Comparison of ENCODE assay signal across 16 cellular contexts in the genomic region with DNA sequence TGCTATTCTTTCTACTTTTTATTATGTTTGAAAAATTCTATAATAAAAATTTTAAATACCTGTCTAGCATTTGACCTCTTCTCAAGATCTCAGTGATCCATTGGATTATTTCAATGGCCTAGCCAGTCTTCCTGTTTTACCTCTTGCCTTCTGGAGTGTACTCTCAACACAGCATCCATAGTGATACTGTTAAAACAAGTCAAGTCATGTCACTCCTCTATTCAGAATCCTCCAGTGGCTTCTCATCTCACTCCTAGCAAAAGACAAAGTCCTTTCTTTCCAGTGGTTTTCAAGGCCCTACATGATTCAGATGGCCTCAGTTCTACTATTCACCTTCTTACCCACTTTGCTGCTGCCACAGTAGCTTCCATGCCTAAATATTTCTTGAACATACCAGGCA. TPM values are rescaled to one million over a fixed set of nuclear protein-coding genes. Genes with fewer than 3 reads are reported as not detected.
DNase-seq lines count a peak whose midpoint lies in the region; ATAC-seq, FAIRE-seq and TF ChIP-seq lines count a peak whose summit lies in the region.
"Had no signal": no experiment of that assay in that cellular context is flagged by ENCODE, and none has a peak within 500 bp of the region (broad histone marks: within the 10 kb centered on the region; RNA-seq: fewer than 3 reads in every experiment).

No MANE protein-coding gene starts in this region.

- BruUV-seq in MCF 10A (replicated peaks; lab: Mats Ljungman, UMichigan) (no TSS peak), HepG2 (replicated peaks; lab: Mats Ljungman, UMichigan) (no TSS peak)

- H3K4me1 ChIP-seq in breast epithelium, result no peaks in the 10 kb centered on the region
- H3K4me1 ChIP-seq in HepG2 (ENCODE audit: insufficient read depth, low read length), result peaks cover 31% of the 10 kb centered on the region
- no peaks in the 10 kb centered on the region for H3K4me1 ChIP-seq in MM.1S (ENCODE audit: low read length)

- no peaks in the 10 kb centered on the region for H4K20me1 ChIP-seq in HepG2 (ENCODE audit: insufficient read depth, low read length)
- H4K20me1 ChIP-seq in MM.1S (ENCODE audit: insufficient read depth, low read length), result no peaks in the 10 kb centered on the region

- H3K4me3 Mint-ChIP-seq in MCF 10A (ENCODE audit: unreplicated experiment), result peak overlapping the region; percentile 87
- H3K4me3 Mint-ChIP-seq in WTC11, result peak overlapping the region; percentile 38

- TF ChIP-seq CTCF in MCF 10A (IDR thresholded peaks at IDR 0.05; ENCODE audit: unreplicated experiment) (no peak), breast epithelium (IDR thresholded peaks at IDR 0.05) (no peak), WTC11 (IDR thresholded peaks at IDR 0.05) (no peak), HepG2 (CRISPR knock-in tag; IDR thresholded peaks at IDR 0.05) (no peak), MM.1S (IDR thresholded peaks at IDR 0.05; ENCODE audit: low read length) (no peak)

- FAIRE-seq in HepG2 (lab: Jason Lieb, UNC) (no peak), GM12892 (lab: Jason Lieb, UNC) (no peak)

- H3K36me3 ChIP-seq in breast epithelium, result peaks cover 6% of the 10 kb centered on the region
- H3K36me3 ChIP-seq in HepG2 (replicated peaks in 1 of 2; ENCODE audit: control insufficient read depth in 1 of 2, insufficient read depth in 2 of 2, low read length in 2 of 2), result peaks cover 6 to 16% of the 10 kb centered on the region in 2 experiments; a peak in 4 of 5 replicates
- H3K36me3 ChIP-seq in MM.1S (replicated peaks; ENCODE audit: insufficient read depth, low read length), result no peaks in the 10 kb centered on the region

- H3K4me1 Mint-ChIP-seq in MCF 10A (ENCODE audit: insufficient read depth, unreplicated experiment), result peaks cover 16% of the 10 kb centered on the region
- H3K4me1 Mint-ChIP-seq in WTC11, result peaks cover 17% of the 10 kb centered on the region

- no peak for TF ChIP-seq RAD21 in HepG2 (CRISPR knock-in tag; IDR thresholded peaks at IDR 0.05)

- no peaks in the 10 kb centered on the region for H3K27me3 ChIP-seq in breast epithelium
- H3K27me3 ChIP-seq in HepG2 (ENCODE audit: control insufficient read depth in 1 of 2, insufficient read depth in 2 of 2, low read length in 2 of 2), result no peaks in the 10 kb centered on the region
- H3K27me3 ChIP-seq in MM.1S (replicated peaks; ENCODE audit: insufficient read depth, low read length), result no peaks in the 10 kb centered on the region

- TF ChIP-seq POLR2A in breast epithelium (IDR thresholded peaks at IDR 0.05), result no peak
- no peak for TF ChIP-seq POLR2A in HepG2 (IDR thresholded peaks at IDR 0.05; ENCODE audit: insufficient read depth in 1 of 2, low read depth in 2 of 2, low read length in 2 of 2)
- no peak for TF ChIP-seq POLR2A in GM12892 (IDR thresholded peaks at IDR 0.05; ENCODE audit: low read depth, low read length)

- H3K9me3 ChIP-seq in breast epithelium (no peaks in the 10 kb centered on the region), HepG2 (ENCODE audit: low read length) (no peaks in the 10 kb centered on the region), MM.1S (replicated peaks; ENCODE audit: insufficient read depth, low read length) (no peaks in the 10 kb centered on the region)
- H3K9me3 ChIP-seq: spleen had no signal

- H3K4me2 ChIP-seq in HepG2 (ENCODE audit: low read depth, low read length) (peak overlapping the region; percentile 23), MM.1S (ENCODE audit: low read depth, low read length) (no peak overlapping the region)

- no peak overlapping the region for H3K27ac ChIP-seq in breast epithelium
- H3K27ac ChIP-seq in HepG2 (ENCODE audit: extremely low read length, insufficient read depth, low read length), result no peak overlapping the region
- no peak overlapping the region for H3K27ac ChIP-seq in MM.1S (ENCODE audit: low read length)
- H3K27ac ChIP-seq: spleen had no signal

- CTCF ChIA-PET in MCF 10A (lab: Yijun Ruan, JAX) (interaction anchor here (0.6 to 0.7 kb wide), 2 partner anchors 51 to 80 kb away, joined by 3 to 4 read pairs; no protein-coding TSS in a partner anchor), WTC11 (lab: Charles Lee) (no interaction called here), HepG2 (lab: Yijun Ruan, JAX; ENCODE audit: low intra/inter-chr PET ratio, low total read pairs) (no interaction called here)

- H3K9me3 Mint-ChIP-seq in MCF 10A (ENCODE audit: unreplicated experiment), result no peaks in the 10 kb centered on the region
- peaks cover 7% of the 10 kb centered on the region for H3K9me3 Mint-ChIP-seq in WTC11
- H3K9me3 Mint-ChIP-seq: T-cell had no signal

- H3K9me2 ChIP-seq in MM.1S (replicated peaks; ENCODE audit: insufficient read depth, low read length), result no peaks in the 10 kb centered on the region

- intact Hi-C loops in MCF 10A (cut with micrococcal nuclease) (no loop called here), breast epithelium (cut with DNase I; ENCODE audit: low total_unique reads) (no loop called here), HepG2 (cut with micrococcal nuclease; ENCODE audit: unreplicated experiment) (no loop called here)

- no peak for ATAC-seq in WTC11
- no peak for ATAC-seq in HepG2
- no peak for ATAC-seq in HG03097 (IDR thresholded peaks at IDR 0.05; ENCODE audit: low FRiP score, unreplicated experiment)
- no peak for ATAC-seq in GM18873 (IDR thresholded peaks at IDR 0.05; ENCODE audit: low FRiP score, unreplicated experiment)
- ATAC-seq: T-cell had no signal

- POLR2A ChIA-PET in MCF 10A (lab: Yijun Ruan, JAX), result interaction anchor here (0.6 to 4.1 kb wide), 7 partner anchors 10 to 102 kb away, joined by 3 to 45 read pairs (median 5); a partner anchor contains a TSS
- POLR2A ChIA-PET in WTC11 (lab: Charles Lee), result interaction anchor here (0.6 kb wide), 1 partner anchor 10 kb away, joined by 4 read pairs; no protein-coding TSS in a partner anchor
- POLR2A ChIA-PET in HepG2 (lab: Yijun Ruan, JAX), result no interaction called here

- H2AFZ ChIP-seq in HepG2 (ENCODE audit: low read length) (no peak overlapping the region), MM.1S (ENCODE audit: low read length) (no peak overlapping the region)

- H3K79me2 ChIP-seq in HepG2 (ENCODE audit: insufficient read depth, low read length), result peaks cover 9% of the 10 kb centered on the region
- H3K79me2 ChIP-seq in MM.1S (ENCODE audit: low read length), result no peaks in the 10 kb centered on the region

- DNase-seq in MCF 10A (ENCODE audit: unreplicated experiment), result no peak
- no peak for DNase-seq in breast epithelium (ENCODE audit: low spot score in 2 of 2)
- DNase-seq in WTC11 (ENCODE audit: low spot score), result no peak
- no peak for DNase-seq in HepG2 (ENCODE audit: low spot score)
- DNase-seq in MM.1S, result no peak
- no peak for DNase-seq in GM12892 (ENCODE audit: insufficient read length)
- DNase-seq: activated CD4-positive, CD25-positive, alpha-beta regulatory T cell; activated naive CD4-positive, alpha-beta T cell treated with Interleukin-2 at 50 U/mL for 16 hours; dermis blood vessel endothelial cell; Karpas-422; NCI-H1436; spleen; stimulated activated naive CD4-positive, alpha-beta T cell; T-cell had no signal

- H3K27ac Mint-ChIP-seq in MCF 10A (ENCODE audit: low read depth, unreplicated experiment), result peak overlapping the region; percentile 90
- H3K27ac Mint-ChIP-seq in WTC11, result no peak overlapping the region
- H3K27ac Mint-ChIP-seq: T-cell had no signal

- in situ Hi-C loops in HepG2 (cut with HindIII; ENCODE audit: extremely low pct_ligation_motif_present, low pct_unique_long_range_greater_than_20kb), result no loop called here

- TF ChIP-seq EP300 in HepG2 (IDR thresholded peaks at IDR 0.05; ENCODE audit: low read depth in 2 of 2, low read length in 2 of 2) (no peak), HepG2 (CRISPR knock-in tag; IDR thresholded peaks at IDR 0.05; ENCODE audit: borderline replicate concordance) (no peak)

- peaks cover 10% of the 10 kb centered on the region for H3F3A ChIP-seq in MM.1S (ENCODE audit: insufficient read depth, low read length)

- H3K4me3 ChIP-seq in breast epithelium (peak overlapping the region in 1 of 3 donors; percentile 73), HepG2 (replicated peaks in 1 of 3; ENCODE audit: insufficient read depth in 1 of 3, low read depth in 2 of 3, low read length in 3 of 3) (no peak overlapping the region; a peak in 1 of 6 replicates), MM.1S (ENCODE audit: low read length) (no peak overlapping the region)
- H3K4me3 ChIP-seq: spleen had no signal

- peaks cover 19% of the 10 kb centered on the region for H3K36me3 Mint-ChIP-seq in MCF 10A (ENCODE audit: insufficient read depth, unreplicated experiment)
- peaks cover 23% of the 10 kb centered on the region for H3K36me3 Mint-ChIP-seq in WTC11

- H3K27me3 Mint-ChIP-seq in MCF 10A (ENCODE audit: insufficient read depth, unreplicated experiment) (no peaks in the 10 kb centered on the region), WTC11 (ENCODE audit: low read depth) (no peaks in the 10 kb centered on the region)
- H3K27me3 Mint-ChIP-seq: T-cell had no signal

- no peak overlapping the region for H3K9ac ChIP-seq in HepG2 (ENCODE audit: insufficient read depth, low read depth, low read length)
- H3K9ac ChIP-seq in MM.1S (ENCODE audit: low read length), result no peak overlapping the region

RNA-seq across cellular contexts. Expression of a gene that starts 1.8 kb away (rescaled TPM):
- total RNA-seq in MCF 10A (2022) (19.4 and 21.8 TPM in 2 replicates), breast epithelium (10 to 100 TPM in 2 of 3 donors, under 1 TPM in 1; 0.32 to 24.7 (median 11.1) TPM), WTC11 (2021) (28.6 to 34.7 TPM (median 31.4 TPM) in 3 replicates), HepG2 (2016; rRNA removed; fragmentation: Illumina TruSeq; extraction: Trizol) (13.0 and 15.4 TPM in 2 replicates)
- total RNA-seq in HepG2 (2016; cell fraction: cytosol; rRNA removed; fragmentation: Illumina TruSeq; extraction: Trizol; ENCODE audit: low read depth), result 7.1 and 7.3 TPM in 2 replicates
- total RNA-seq in HepG2 (2016; cell fraction: insoluble cytoplasmic fraction; rRNA removed; fragmentation: Illumina TruSeq; extraction: Trizol), result 12.0 and 14.4 TPM in 2 replicates
- 8.1 and 9.4 TPM in 2 replicates for total RNA-seq in HepG2 (2016; cell fraction: membrane; rRNA removed; fragmentation: Illumina TruSeq; extraction: Trizol)
- 14.4 and 14.8 TPM in 2 replicates for total RNA-seq in HepG2 (2016; cell fraction: nucleus; rRNA removed; fragmentation: Illumina TruSeq; extraction: Trizol)
- polyA plus RNA-seq in HepG2 (2011; rRNA removed), result 10.7 and 11.1 TPM in 2 replicates
- polyA plus RNA-seq in HepG2 (2011; cell fraction: cytosol; rRNA removed), result 8.3 and 11.7 TPM in 2 replicates
- polyA plus RNA-seq in HepG2 (2011; cell fraction: nucleus; rRNA removed), result 3.0 and 4.0 TPM in 2 replicates
- 6.6 and 7.6 TPM in 2 replicates for polyA plus RNA-seq in HepG2 (2012)
- 1.1 TPM in 2 replicates for polyA plus RNA-seq in HepG2 (2016; cell fraction: cytosol; fragmentation: Illumina TruSeq; extraction: Trizol; ENCODE audit: low read depth)
- 7.6 and 8.3 TPM in 2 replicates for polyA plus RNA-seq in HepG2 (2016; cell fraction: insoluble cytoplasmic fraction; fragmentation: Illumina TruSeq; extraction: Trizol; ENCODE audit: low read depth)
- polyA plus RNA-seq in HepG2 (2016; cell fraction: membrane; fragmentation: Illumina TruSeq; extraction: Trizol; ENCODE audit: low read depth), result 2.7 and 3.0 TPM in 2 replicates
- 11.7 and 12.6 TPM in 2 replicates for polyA plus RNA-seq in HepG2 (2016; cell fraction: nucleus; fragmentation: Illumina TruSeq; extraction: Trizol; ENCODE audit: insufficient read depth, low read depth)
- 20.4 and 23.3 TPM in 2 replicates for polyA minus RNA-seq in HepG2 (2011; rRNA and poly(A)+ RNA removed; ENCODE audit: low replicate concordance)
- 15.7 and 20.1 TPM in 2 replicates for polyA minus RNA-seq in HepG2 (2011; cell fraction: cytosol; rRNA and poly(A)+ RNA removed)
- 12.5 and 18.4 TPM in 2 replicates for polyA minus RNA-seq in HepG2 (2011; cell fraction: nucleus; rRNA and poly(A)+ RNA removed)
- polyA plus RNA-seq in GM12892 (2012; ENCODE audit: missing spikeins), result 2.0 TPM

RNA-seq across cellular contexts. Expression of a gene that starts 47.1 kb away (rescaled TPM):
- 21.9 and 25.9 TPM in 2 replicates for total RNA-seq in MCF 10A (2022)
- 10 to 100 TPM; 14.6 to 24.1 (median 14.7) TPM for total RNA-seq in breast epithelium
- total RNA-seq in WTC11 (2021), result 30.2 to 32.6 TPM (median 32.0 TPM) in 3 replicates
- total RNA-seq in HepG2 (2016; rRNA removed; fragmentation: Illumina TruSeq; extraction: Trizol), result 25.9 and 29.8 TPM in 2 replicates
- 9.4 and 11.1 TPM in 2 replicates for total RNA-seq in HepG2 (2016; cell fraction: cytosol; rRNA removed; fragmentation: Illumina TruSeq; extraction: Trizol; ENCODE audit: low read depth)
- total RNA-seq in HepG2 (2016; cell fraction: insoluble cytoplasmic fraction; rRNA removed; fragmentation: Illumina TruSeq; extraction: Trizol), result 25.6 and 26.4 TPM in 2 replicates
- total RNA-seq in HepG2 (2016; cell fraction: membrane; rRNA removed; fragmentation: Illumina TruSeq; extraction: Trizol), result 23.9 and 26.0 TPM in 2 replicates
- 27.9 and 35.1 TPM in 2 replicates for total RNA-seq in HepG2 (2016; cell fraction: nucleus; rRNA removed; fragmentation: Illumina TruSeq; extraction: Trizol)
- 23.7 and 24.0 TPM in 2 replicates for polyA plus RNA-seq in HepG2 (2011; rRNA removed)
- polyA plus RNA-seq in HepG2 (2011; cell fraction: cytosol; rRNA removed), result 8.5 and 9.4 TPM in 2 replicates
- 22.9 and 25.3 TPM in 2 replicates for polyA plus RNA-seq in HepG2 (2011; cell fraction: nucleus; rRNA removed)
- 15.5 and 20.1 TPM in 2 replicates for polyA plus RNA-seq in HepG2 (2012)
- polyA plus RNA-seq in HepG2 (2016; cell fraction: cytosol; fragmentation: Illumina TruSeq; extraction: Trizol; ENCODE audit: low read depth), result 4.9 and 6.9 TPM in 2 replicates
- polyA plus RNA-seq in HepG2 (2016; cell fraction: insoluble cytoplasmic fraction; fragmentation: Illumina TruSeq; extraction: Trizol; ENCODE audit: low read depth), result 25.8 and 28.2 TPM in 2 replicates
- 14.6 and 15.5 TPM in 2 replicates for polyA plus RNA-seq in HepG2 (2016; cell fraction: membrane; fragmentation: Illumina TruSeq; extraction: Trizol; ENCODE audit: low read depth)
- polyA plus RNA-seq in HepG2 (2016; cell fraction: nucleus; fragmentation: Illumina TruSeq; extraction: Trizol; ENCODE audit: insufficient read depth, low read depth), result 41.9 and 44.3 TPM in 2 replicates
- polyA minus RNA-seq in HepG2 (2011; rRNA and poly(A)+ RNA removed; ENCODE audit: low replicate concordance), result 34.2 and 35.8 TPM in 2 replicates
- polyA minus RNA-seq in HepG2 (2011; cell fraction: cytosol; rRNA and poly(A)+ RNA removed), result 9.0 and 12.0 TPM in 2 replicates
- 56.1 and 59.7 TPM in 2 replicates for polyA minus RNA-seq in HepG2 (2011; cell fraction: nucleus; rRNA and poly(A)+ RNA removed)
- 35.7 TPM for polyA plus RNA-seq in GM12892 (2012; ENCODE audit: missing spikeins)

RNA-seq across cellular contexts. Expression of a gene that starts 47.4 kb away (rescaled TPM):
- total RNA-seq in MCF 10A (2022) (52.4 and 64.3 TPM in 2 replicates), breast epithelium (10 to 100 TPM; 19.5 to 35.8 (median 25.6) TPM), WTC11 (2021) (33.2 to 43.1 TPM (median 33.3 TPM) in 3 replicates), HepG2 (2016; rRNA removed; fragmentation: Illumina TruSeq; extraction: Trizol) (77.2 and 123 TPM in 2 replicates)
- 19.9 and 26.6 TPM in 2 replicates for total RNA-seq in HepG2 (2016; cell fraction: cytosol; rRNA removed; fragmentation: Illumina TruSeq; extraction: Trizol; ENCODE audit: low read depth)
- 86.9 and 113 TPM in 2 replicates for total RNA-seq in HepG2 (2016; cell fraction: insoluble cytoplasmic fraction; rRNA removed; fragmentation: Illumina TruSeq; extraction: Trizol)
- total RNA-seq in HepG2 (2016; cell fraction: membrane; rRNA removed; fragmentation: Illumina TruSeq; extraction: Trizol), result 29.6 and 39.6 TPM in 2 replicates
- total RNA-seq in HepG2 (2016; cell fraction: nucleus; rRNA removed; fragmentation: Illumina TruSeq; extraction: Trizol), result 30.1 and 40.3 TPM in 2 replicates
- polyA plus RNA-seq in HepG2 (2011; rRNA removed), result 23.9 and 31.1 TPM in 2 replicates
- 7.2 and 13.4 TPM in 2 replicates for polyA plus RNA-seq in HepG2 (2011; cell fraction: cytosol; rRNA removed)
- 5.2 and 7.5 TPM in 2 replicates for polyA plus RNA-seq in HepG2 (2011; cell fraction: nucleus; rRNA removed)
- 58.7 and 68.0 TPM in 2 replicates for polyA plus RNA-seq in HepG2 (2012)
- 27.2 and 28.8 TPM in 2 replicates for polyA plus RNA-seq in HepG2 (2016; cell fraction: cytosol; fragmentation: Illumina TruSeq; extraction: Trizol; ENCODE audit: low read depth)
- 115 and 135 TPM in 2 replicates for polyA plus RNA-seq in HepG2 (2016; cell fraction: insoluble cytoplasmic fraction; fragmentation: Illumina TruSeq; extraction: Trizol; ENCODE audit: low read depth)
- 30.4 and 34.6 TPM in 2 replicates for polyA plus RNA-seq in HepG2 (2016; cell fraction: membrane; fragmentation: Illumina TruSeq; extraction: Trizol; ENCODE audit: low read depth)
- 58.3 and 67.4 TPM in 2 replicates for polyA plus RNA-seq in HepG2 (2016; cell fraction: nucleus; fragmentation: Illumina TruSeq; extraction: Trizol; ENCODE audit: insufficient read depth, low read depth)
- polyA minus RNA-seq in HepG2 (2011; rRNA and poly(A)+ RNA removed; ENCODE audit: low replicate concordance), result 1.1 and 3.2 TPM in 2 replicates
- 8.1 and 9.9 TPM in 2 replicates for polyA minus RNA-seq in HepG2 (2011; cell fraction: cytosol; rRNA and poly(A)+ RNA removed)
- polyA minus RNA-seq in HepG2 (2011; cell fraction: nucleus; rRNA and poly(A)+ RNA removed), result 8.4 and 11.6 TPM in 2 replicates
- polyA plus RNA-seq in GM12892 (2012; ENCODE audit: missing spikeins), result 110 TPM

RNA-seq across cellular contexts. Expression of a gene that starts 47.4 kb away (rescaled TPM):
- 116 and 149 TPM in 2 replicates for total RNA-seq in MCF 10A (2022)
- total RNA-seq in breast epithelium, result 10 to 100 TPM; 35.4 to 44.9 (median 38.3) TPM
- 73.7 to 76.6 TPM (median 76.1 TPM) in 3 replicates for total RNA-seq in WTC11 (2021)
- 113 and 158 TPM in 2 replicates for total RNA-seq in HepG2 (2016; rRNA removed; fragmentation: Illumina TruSeq; extraction: Trizol)
- 89.1 and 123 TPM in 2 replicates for total RNA-seq in HepG2 (2016; cell fraction: cytosol; rRNA removed; fragmentation: Illumina TruSeq; extraction: Trizol; ENCODE audit: low read depth)
- 117 and 158 TPM in 2 replicates for total RNA-seq in HepG2 (2016; cell fraction: insoluble cytoplasmic fraction; rRNA removed; fragmentation: Illumina TruSeq; extraction: Trizol)
- total RNA-seq in HepG2 (2016; cell fraction: membrane; rRNA removed; fragmentation: Illumina TruSeq; extraction: Trizol), result 138 and 162 TPM in 2 replicates
- 53.5 and 61.0 TPM in 2 replicates for total RNA-seq in HepG2 (2016; cell fraction: nucleus; rRNA removed; fragmentation: Illumina TruSeq; extraction: Trizol)
- polyA plus RNA-seq in HepG2 (2011; rRNA removed), result 163 and 218 TPM in 2 replicates
- polyA plus RNA-seq in HepG2 (2011; cell fraction: cytosol; rRNA removed), result 120 and 161 TPM in 2 replicates
- polyA plus RNA-seq in HepG2 (2011; cell fraction: nucleus; rRNA removed), result 61.6 and 88.4 TPM in 2 replicates
- polyA plus RNA-seq in HepG2 (2012), result 126 and 134 TPM in 2 replicates
- 140 and 201 TPM in 2 replicates for polyA plus RNA-seq in HepG2 (2016; cell fraction: cytosol; fragmentation: Illumina TruSeq; extraction: Trizol; ENCODE audit: low read depth)
- 215 and 221 TPM in 2 replicates for polyA plus RNA-seq in HepG2 (2016; cell fraction: insoluble cytoplasmic fraction; fragmentation: Illumina TruSeq; extraction: Trizol; ENCODE audit: low read depth)
- polyA plus RNA-seq in HepG2 (2016; cell fraction: membrane; fragmentation: Illumina TruSeq; extraction: Trizol; ENCODE audit: low read depth), result 169 and 209 TPM in 2 replicates
- polyA plus RNA-seq in HepG2 (2016; cell fraction: nucleus; fragmentation: Illumina TruSeq; extraction: Trizol; ENCODE audit: insufficient read depth, low read depth), result 106 and 107 TPM in 2 replicates
- 35.6 and 91.9 TPM in 2 replicates for polyA minus RNA-seq in HepG2 (2011; rRNA and poly(A)+ RNA removed; ENCODE audit: low replicate concordance)
- 50.7 and 61.5 TPM in 2 replicates for polyA minus RNA-seq in HepG2 (2011; cell fraction: cytosol; rRNA and poly(A)+ RNA removed)
- polyA minus RNA-seq in HepG2 (2011; cell fraction: nucleus; rRNA and poly(A)+ RNA removed), result 67.7 and 76.2 TPM in 2 replicates
- polyA plus RNA-seq in GM12892 (2012; ENCODE audit: missing spikeins), result 103 TPM
